19 cellular contexts compared by ENCODE assay signal in the genomic region with DNA sequence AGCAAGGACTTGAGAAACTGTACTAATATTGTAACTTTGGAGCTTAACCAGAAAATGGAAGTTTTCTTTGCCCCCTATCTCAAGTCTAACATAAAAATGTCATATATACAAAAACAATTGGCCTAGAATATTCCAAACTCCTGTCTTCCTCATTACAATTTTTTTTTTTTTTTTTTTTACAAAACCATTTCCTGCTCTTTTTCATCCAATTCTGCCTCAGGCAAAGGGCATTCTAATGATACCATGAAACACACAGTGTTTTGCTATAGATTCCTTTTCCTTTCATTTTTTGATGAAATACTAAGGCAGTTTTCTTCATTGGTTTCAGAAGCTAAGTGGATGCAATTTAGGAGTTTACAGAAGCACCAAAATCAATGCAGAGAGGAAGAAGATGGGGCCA.
A peak's percentile ranks its signal among the peaks of the same experiment; 100 is the strongest.
DNase-seq lines count a peak whose midpoint lies in the region; ATAC-seq and TF ChIP-seq lines count a peak whose summit lies in the region.
"Had no signal": no experiment of that assay in that cellular context is flagged by ENCODE, and none has a peak within 500 bp of the region (broad histone marks: within the 10 kb centered on the region; RNA-seq: fewer than 3 reads in every experiment).

No MANE protein-coding gene starts in this region.

- no peaks in the 10 kb centered on the region for H3K79me2 ChIP-seq in mesendoderm (ENCODE audit: control insufficient read depth, insufficient read depth, low read length)

- peak overlapping the region; percentile 76; the same call in 1 of the 2 replicates for H3K27ac Mint-ChIP-seq in WTC11
- H3K27ac Mint-ChIP-seq: activated T-helper 1 cell treated with anti-CD3 and anti-CD28 coated beads, Interleukin-12 subunit alpha, Interleukin-12 subunit beta, Interleukin-2, Interleukin-4 antibody, amounts not matched to agents 30 ng/mL and 10 ng/mL and 1 ng/mL, durations not matched to agents 14 hours and 24 hours and 36 hours had no signal

- H2BK120ac ChIP-seq in mesendoderm (ENCODE audit: low read depth, low read length) = no peak overlapping the region

- no peaks in the 10 kb centered on the region for H3K27me3 Mint-ChIP-seq in WTC11 (ENCODE audit: low read depth)

- H3K9ac ChIP-seq in HUES64 (ENCODE audit: low read depth, low read length) (no peak overlapping the region), mesendoderm (ENCODE audit: low read length) (no peak overlapping the region)

- no peak for TF ChIP-seq CTCF in WTC11 (IDR thresholded peaks at IDR 0.05)

- H3K56ac ChIP-seq in mesendoderm (ENCODE audit: low read length) = no peak overlapping the region

- H3K4me3 ChIP-seq in HUES64 (ENCODE audit: low read length) (no peak overlapping the region), mesendoderm (ENCODE audit: low read length) (no peak overlapping the region)
- H3K4me3 ChIP-seq: tibial nerve had no signal

- no peak overlapping the region for H3K4me3 Mint-ChIP-seq in WTC11
- H3K4me3 Mint-ChIP-seq: activated T-helper 1 cell treated with anti-CD3 and anti-CD28 coated beads, Interleukin-12 subunit alpha, Interleukin-12 subunit beta, Interleukin-2, Interleukin-4 antibody, amounts not matched to agents 30 ng/mL and 10 ng/mL and 1 ng/mL, durations not matched to agents 14 hours and 24 hours and 36 hours had no signal

- H2BK15ac ChIP-seq in mesendoderm (replicated peaks; ENCODE audit: low read depth) = peak overlapping the region; percentile 74

- no peaks in the 10 kb centered on the region for H3K36me3 Mint-ChIP-seq in WTC11

- no peak overlapping the region for H4K5ac ChIP-seq in mesendoderm (ENCODE audit: low read length)

- ATAC-seq in WTC11 (no peak), GM19351 (IDR thresholded peaks at IDR 0.05; ENCODE audit: unreplicated experiment) (no peak)
- ATAC-seq: HCT116 had no signal

- H3K23ac ChIP-seq in mesendoderm (ENCODE audit: low read length) = no peak overlapping the region

- H3K36me3 ChIP-seq in HUES64 (ENCODE audit: insufficient read depth, low read length) (no peaks in the 10 kb centered on the region), mesendoderm (ENCODE audit: control insufficient read depth, insufficient read depth, low read length) (no peaks in the 10 kb centered on the region)
- H3K36me3 ChIP-seq: tibial nerve had no signal

- POLR2A ChIA-PET in WTC11 (lab: Charles Lee) = interaction anchor here (0.7 kb wide), 1 partner anchor 98 kb away, joined by 4 read pairs; no protein-coding TSS in a partner anchor

- no peak overlapping the region for H3K4me2 ChIP-seq in mesendoderm (ENCODE audit: low read length)

- H3K4ac ChIP-seq in mesendoderm (ENCODE audit: low read depth, low read length) = no peak overlapping the region

- H3K27ac ChIP-seq in HUES64 (ENCODE audit: low read depth, low read length) = peak overlapping the region; percentile 6; the same call in 1 of the 2 replicates
- no peak overlapping the region for H3K27ac ChIP-seq in mesendoderm (ENCODE audit: low read depth, low read length)
- H3K27ac ChIP-seq: tibial nerve had no signal

- no peak overlapping the region for H2BK5ac ChIP-seq in mesendoderm (ENCODE audit: low read length)

- H3K4me1 Mint-ChIP-seq in WTC11 = peaks cover 56% of the 10 kb centered on the region

- no peaks in the 10 kb centered on the region for H3K27me3 ChIP-seq in HUES64 (ENCODE audit: insufficient read depth, low read length)
- no peaks in the 10 kb centered on the region for H3K27me3 ChIP-seq in mesendoderm (ENCODE audit: insufficient read depth, low read length, poor library complexity)
- H3K27me3 ChIP-seq: tibial nerve had no signal

- H3K4me1 ChIP-seq in HUES64 (ENCODE audit: insufficient read depth, low read length) = peaks cover 55% of the 10 kb centered on the region
- H3K4me1 ChIP-seq in mesendoderm (ENCODE audit: control insufficient read depth, low read depth, low read length) = peaks cover 15% of the 10 kb centered on the region

- peak; percentile 75 for DNase-seq in ELR (ENCODE audit: low read depth)
- no peak for DNase-seq in WTC11 (ENCODE audit: low spot score)
- no peak for DNase-seq in mesendoderm
- no peak for DNase-seq in NCI-H2227 (lab: John Stamatoyannopoulos, UW; ENCODE audit: unreplicated experiment)
- DNase-seq in hypothalamus (lab: John Stamatoyannopoulos, UW) = no peak
- DNase-seq: activated naive CD4-positive, alpha-beta T cell treated with anti-CD3 and anti-CD28 coated beads, Interleukin-2, amount 50 U/mL, for 16 hours; AML-193; aorta; dermis blood vessel endothelial cell; DND-41; glutamatergic neuron; kidney glomerular epithelial cell; NCI-H82; T-helper 9 cell had no signal

- no peak overlapping the region for H2AK5ac ChIP-seq in mesendoderm (ENCODE audit: low read length)

- H4K8ac ChIP-seq in mesendoderm (ENCODE audit: low read depth, low read length) = no peak overlapping the region

- no peak overlapping the region for H3K18ac ChIP-seq in mesendoderm (ENCODE audit: low read length)

- no peaks in the 10 kb centered on the region for H3K79me1 ChIP-seq in mesendoderm (ENCODE audit: low read length)

- H3K9me3 ChIP-seq in HUES64 (ENCODE audit: insufficient read depth, low read depth, low read length) = no peaks in the 10 kb centered on the region
- H3K9me3 ChIP-seq: tibial nerve had no signal

- H3K9me3 Mint-ChIP-seq in WTC11 = no peaks in the 10 kb centered on the region
- H3K9me3 Mint-ChIP-seq: activated T-helper 1 cell treated with anti-CD3 and anti-CD28 coated beads, Interleukin-12 subunit alpha, Interleukin-12 subunit beta, Interleukin-2, Interleukin-4 antibody, amounts not matched to agents 30 ng/mL and 10 ng/mL and 1 ng/mL, durations not matched to agents 14 hours and 24 hours and 36 hours had no signal

- CTCF ChIA-PET in WTC11 (lab: Charles Lee) = interaction anchor here (0.7 to 0.8 kb wide), 2 partner anchors 78 to 133 kb away, joined by 3 read pairs; no protein-coding TSS in a partner anchor

TF ChIP-seq in WTC11, 78 proteins besides CTCF, POLR2A, EP300 and RAD21:
- TF ChIP-seq TP53 (CRISPR knock-in tag; IDR thresholded peaks at IDR 0.05) (no peak), NFYB (CRISPR knock-in tag; conservative IDR thresholded peaks at IDR 0.05; ENCODE audit: low read depth) (no peak), ETV6 (CRISPR knock-in tag; IDR thresholded peaks at IDR 0.05) (no peak), IRF2 (CRISPR knock-in tag; IDR thresholded peaks at IDR 0.05; ENCODE audit: borderline replicate concordance, low read depth) (no peak), SP1 (CRISPR knock-in tag; conservative IDR thresholded peaks at IDR 0.05) (no peak), GTF2I (CRISPR knock-in tag; conservative IDR thresholded peaks at IDR 0.05) (no peak), FOXP1 (CRISPR knock-in tag; IDR thresholded peaks at IDR 0.05; ENCODE audit: borderline replicate concordance) (no peak), ZBTB21 (CRISPR knock-in tag; IDR thresholded peaks at IDR 0.05; ENCODE audit: borderline replicate concordance) (no peak), GRHL2 (CRISPR knock-in tag; IDR thresholded peaks at IDR 0.05; ENCODE audit: insufficient replicate concordance, severe bottlenecking) (no peak), PRRX2 (CRISPR knock-in tag; IDR thresholded peaks at IDR 0.05) (no peak), ZNF416 (CRISPR knock-in tag; IDR thresholded peaks at IDR 0.05) (no peak), ZNF138 (CRISPR knock-in tag; conservative IDR thresholded peaks at IDR 0.05) (no peak), TEAD4 (CRISPR knock-in tag; IDR thresholded peaks at IDR 0.05) (no peak)
- TF ChIP-seq, protein P1, sequence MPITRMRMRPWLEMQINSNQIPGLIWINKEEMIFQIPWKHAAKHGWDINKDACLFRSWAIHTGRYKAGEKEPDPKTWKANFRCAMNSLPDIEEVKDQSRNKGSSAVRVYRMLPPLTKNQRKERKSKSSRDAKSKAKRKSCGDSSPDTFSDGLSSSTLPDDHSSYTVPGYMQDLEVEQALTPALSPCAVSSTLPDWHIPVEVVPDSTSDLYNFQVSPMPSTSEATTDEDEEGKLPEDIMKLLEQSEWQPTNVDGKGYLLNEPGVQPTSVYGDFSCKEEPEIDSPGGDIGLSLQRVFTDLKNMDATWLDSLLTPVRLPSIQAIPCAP (CRISPR knock-in tag; IDR thresholded peaks at IDR 0.05) = no peak
- TF ChIP-seq, protein P2, sequence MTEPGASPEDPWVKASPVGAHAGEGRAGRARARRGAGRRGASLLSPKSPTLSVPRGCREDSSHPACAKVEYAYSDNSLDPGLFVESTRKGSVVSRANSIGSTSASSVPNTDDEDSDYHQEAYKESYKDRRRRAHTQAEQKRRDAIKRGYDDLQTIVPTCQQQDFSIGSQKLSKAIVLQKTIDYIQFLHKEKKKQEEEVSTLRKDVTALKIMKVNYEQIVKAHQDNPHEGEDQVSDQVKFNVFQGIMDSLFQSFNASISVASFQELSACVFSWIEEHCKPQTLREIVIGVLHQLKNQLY (CRISPR knock-in tag; IDR thresholded peaks at IDR 0.05) = no peak
- TF ChIP-seq, protein P3, sequence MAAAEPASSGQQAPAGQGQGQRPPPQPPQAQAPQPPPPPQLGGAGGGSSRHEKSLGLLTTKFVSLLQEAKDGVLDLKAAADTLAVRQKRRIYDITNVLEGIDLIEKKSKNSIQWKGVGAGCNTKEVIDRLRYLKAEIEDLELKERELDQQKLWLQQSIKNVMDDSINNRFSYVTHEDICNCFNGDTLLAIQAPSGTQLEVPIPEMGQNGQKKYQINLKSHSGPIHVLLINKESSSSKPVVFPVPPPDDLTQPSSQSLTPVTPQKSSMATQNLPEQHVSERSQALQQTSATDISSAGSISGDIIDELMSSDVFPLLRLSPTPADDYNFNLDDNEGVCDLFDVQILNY (CRISPR knock-in tag; IDR thresholded peaks at IDR 0.05) = no peak
- TF ChIP-seq, protein P4, sequence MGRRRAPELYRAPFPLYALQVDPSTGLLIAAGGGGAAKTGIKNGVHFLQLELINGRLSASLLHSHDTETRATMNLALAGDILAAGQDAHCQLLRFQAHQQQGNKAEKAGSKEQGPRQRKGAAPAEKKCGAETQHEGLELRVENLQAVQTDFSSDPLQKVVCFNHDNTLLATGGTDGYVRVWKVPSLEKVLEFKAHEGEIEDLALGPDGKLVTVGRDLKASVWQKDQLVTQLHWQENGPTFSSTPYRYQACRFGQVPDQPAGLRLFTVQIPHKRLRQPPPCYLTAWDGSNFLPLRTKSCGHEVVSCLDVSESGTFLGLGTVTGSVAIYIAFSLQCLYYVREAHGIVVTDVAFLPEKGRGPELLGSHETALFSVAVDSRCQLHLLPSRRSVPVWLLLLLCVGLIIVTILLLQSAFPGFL (CRISPR knock-in tag; IDR thresholded peaks at IDR 0.05; ENCODE audit: borderline replicate concordance) = no peak
